ENCODE assay signal across 1 cellular context in genomic region chr16:85733155-85733838, GRCh38.
TF ChIP-seq lines count a peak whose summit lies in the region.

No MANE protein-coding gene starts in this region.

TF ChIP-seq in HepG2, 621 proteins besides CTCF, POLR2A, EP300 and RAD21 (continued from another document and continues in another):
- TF ChIP-seq ARID5B (CRISPR knock-in tag; IDR thresholded peaks at IDR 0.05) (peak; percentile 37), DNMT3B (CRISPR knock-in tag; conservative IDR thresholded peaks at IDR 0.05) (no peak), ZNF550 (CRISPR knock-in tag; IDR thresholded peaks at IDR 0.05; ENCODE audit: borderline replicate concordance) (no peak), ARNT (IDR thresholded peaks at IDR 0.05) (no peak), ATF4 (CRISPR knock-in tag; IDR thresholded peaks at IDR 0.05) (peak in 1 of 2 experiments; percentile 79; a peak in 2 of 4 replicates), MIXL1 (CRISPR knock-in tag; IDR thresholded peaks at IDR 0.05) (0 out of 2 replicates have a peak, but pooled peaks have one; percentile 15), FOXO4 (CRISPR knock-in tag; conservative IDR thresholded peaks at IDR 0.05) (0 out of 2 replicates have a peak, but pooled peaks have one; percentile 51), HIC2 (CRISPR knock-in tag; IDR thresholded peaks at IDR 0.05; ENCODE audit: low read depth) (no peak), PITX1 (CRISPR knock-in tag; IDR thresholded peaks at IDR 0.05) (0 out of 2 replicates have a peak, but pooled peaks have one; percentile 38), PHB2 (IDR thresholded peaks at IDR 0.05; ENCODE audit: partially characterized antibody) (no peak), PRMT3 (CRISPR knock-in tag; IDR thresholded peaks at IDR 0.05; ENCODE audit: borderline replicate concordance, low read depth) (no peak), ZKSCAN1 (IDR thresholded peaks at IDR 0.05; ENCODE audit: low read length) (no peak), ZFYVE20 (CRISPR knock-in tag; IDR thresholded peaks at IDR 0.05; ENCODE audit: borderline replicate concordance, low read depth) (no peak), GATAD2A (CRISPR knock-in tag; IDR thresholded peaks at IDR 0.05) (peak; percentile 55), ZNF335 (CRISPR knock-in tag; IDR thresholded peaks at IDR 0.05) (no peak), BHLHE40 (IDR thresholded peaks at IDR 0.05; ENCODE audit: low read length) (no peak), SMYD3 (CRISPR knock-in tag; IDR thresholded peaks at IDR 0.05) (no peak), ZNF451 (CRISPR knock-in tag; IDR thresholded peaks at IDR 0.05) (no peak), NR2F2 (IDR thresholded peaks at IDR 0.05; ENCODE audit: borderline replicate concordance, low read depth) (no peak), ZBTB37 (CRISPR knock-in tag; IDR thresholded peaks at IDR 0.05) (no peak), ZNF687 (CRISPR knock-in tag; IDR thresholded peaks at IDR 0.05) (no peak), ZNF501 (CRISPR knock-in tag; IDR thresholded peaks at IDR 0.05) (0 out of 2 replicates have a peak, but pooled peaks have one; percentile 45), DMAP1 (CRISPR knock-in tag; IDR thresholded peaks at IDR 0.05) (no peak), ZSCAN31 (CRISPR knock-in tag; IDR thresholded peaks at IDR 0.05; ENCODE audit: low read depth) (no peak), RNF2 (conservative IDR thresholded peaks at IDR 0.05; ENCODE audit: low read depth) (no peak), TRIM24 (CRISPR knock-in tag; IDR thresholded peaks at IDR 0.05) (0 out of 2 replicates have a peak, but pooled peaks have one; percentile 12), TAF15 (IDR thresholded peaks at IDR 0.05; ENCODE audit: low read depth, low read length, poor library complexity, severe bottlenecking) (no peak), BRF2 (CRISPR knock-in tag; IDR thresholded peaks at IDR 0.05) (no peak), ZBTB1 (CRISPR knock-in tag; IDR thresholded peaks at IDR 0.05; ENCODE audit: borderline replicate concordance) (no peak), MED1 (CRISPR knock-in tag; IDR thresholded peaks at IDR 0.05) (peak; percentile 37; the same call in 1 of the 2 replicates), ZNF3 (CRISPR knock-in tag; IDR thresholded peaks at IDR 0.05) (peak; percentile 78), UBTF (CRISPR knock-in tag; IDR thresholded peaks at IDR 0.05) (no peak), ZFX (CRISPR knock-in tag; IDR thresholded peaks at IDR 0.05; ENCODE audit: low read depth) (peak; percentile 18; the same call in 1 of the 2 replicates), ZBTB42 (CRISPR knock-in tag; IDR thresholded peaks at IDR 0.05) (no peak), NPAS2 (CRISPR knock-in tag; IDR thresholded peaks at IDR 0.05; ENCODE audit: borderline replicate concordance) (no peak), PRDM4 (CRISPR knock-in tag; IDR thresholded peaks at IDR 0.05; ENCODE audit: borderline replicate concordance) (no peak), CSRNP1 (CRISPR knock-in tag; IDR thresholded peaks at IDR 0.05) (no peak), CEBPB (IDR thresholded peaks at IDR 0.05; ENCODE audit: borderline replicate concordance, low read depth, low read length) (peak; percentile 91), ELF3 (CRISPR knock-in tag; IDR thresholded peaks at IDR 0.05) (peak; percentile 60; the same call in 1 of the 2 replicates)
